Comparison of ENCODE assay signal across 1 cellular context in genomic region chr1:219302697-219303096, GRCh38.
A peak's percentile ranks its signal among the peaks of the same experiment; 100 is the strongest.
TF ChIP-seq lines count a peak whose summit lies in the region.

No MANE protein-coding gene starts in this region.

TF ChIP-seq in SK-N-SH, 30 proteins besides CTCF, POLR2A, EP300 and RAD21 (continued from another document):
- TF ChIP-seq IRF3 (IDR thresholded peaks at IDR 0.05; ENCODE audit: low read depth, low read length) (no peak), TCF12 (IDR thresholded peaks at IDR 0.05) (peak; percentile 98), YY1 (IDR thresholded peaks at IDR 0.05; ENCODE audit: low read depth) (peak; percentile 39; the same call in 1 of the 2 replicates), MEF2A (IDR thresholded peaks at IDR 0.05; ENCODE audit: borderline replicate concordance, low read depth) (peak; percentile 97), NFIC (IDR thresholded peaks at IDR 0.05; ENCODE audit: borderline replicate concordance) (peak; percentile 94), REST (IDR thresholded peaks at IDR 0.05; ENCODE audit: low read depth, low read length) (peak; percentile 57; the same call in 1 of the 2 replicates), FOXJ3 (CRISPR knock-in tag; IDR thresholded peaks at IDR 0.05) (no peak), TEAD4 (IDR thresholded peaks at IDR 0.05; ENCODE audit: borderline replicate concordance, insufficient read depth) (peak; percentile 98), FOSL2 (IDR thresholded peaks at IDR 0.05; ENCODE audit: borderline replicate concordance, low read depth) (peak; percentile 90), POLR2AphosphoS5 (IDR thresholded peaks at IDR 0.05; ENCODE audit: low read depth, low read length) (peak; percentile 78)
